Comparison of ENCODE assay signal across 37 cellular contexts in the genomic region with DNA sequence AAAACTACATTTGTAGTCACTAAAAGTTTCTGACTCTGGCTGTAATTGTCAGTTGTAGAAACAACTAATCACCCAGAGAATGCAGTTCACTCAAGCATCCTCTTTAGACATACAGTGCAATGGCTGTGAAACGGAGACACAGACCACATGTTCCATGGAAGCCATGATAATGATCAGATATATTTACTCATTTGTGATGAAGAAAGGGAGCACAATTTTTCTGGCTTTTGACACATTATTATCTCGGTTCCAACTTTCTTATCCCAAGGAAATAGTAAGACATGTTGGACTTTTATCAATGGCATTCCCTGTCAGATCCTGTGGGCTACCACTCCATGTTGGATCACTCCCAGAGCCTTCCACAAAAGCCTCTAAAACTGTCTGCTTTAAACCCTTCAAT.
DNase-seq lines count a peak whose midpoint lies in the region; ATAC-seq, FAIRE-seq and TF ChIP-seq lines count a peak whose summit lies in the region.
"Had no signal": no experiment of that assay in that cellular context is flagged by ENCODE, and none has a peak within 500 bp of the region (broad histone marks: within the 10 kb centered on the region; RNA-seq: fewer than 3 reads in every experiment).

No MANE protein-coding gene starts in this region.

- no peak overlapping the region for H3K4me3 Mint-ChIP-seq in astrocyte (ENCODE audit: unreplicated experiment)
- H3K4me3 Mint-ChIP-seq: B cell; CD14-positive monocyte; CD4-positive, alpha-beta memory T cell; CD4-positive, alpha-beta T cell; CD4-positive, CD25-positive, alpha-beta regulatory T cell; CD8-positive, alpha-beta memory T cell; CD8-positive, alpha-beta T cell had no signal

- TF ChIP-seq CTCF in astrocyte (IDR thresholded peaks at IDR 0.05; ENCODE audit: insufficient read depth, low read depth, low read length) (no peak), fibroblast of the aortic adventitia (IDR thresholded peaks at IDR 0.05; ENCODE audit: insufficient read depth, low read length) (no peak), fibroblast of villous mesenchyme (IDR thresholded peaks at IDR 0.05; ENCODE audit: insufficient read depth, low read depth, low read length) (no peak)

- no peaks in the 10 kb centered on the region for H3K9me3 ChIP-seq in astrocyte (ENCODE audit: insufficient read depth, low read depth, low read length)
- H3K9me3 ChIP-seq: A549; BE2C; BLaER1; BLaER1 treated with 17β-estradiol and CSF1 and Interleukin-3, amounts not matched to agents 10 nM and 100 nM; Caco-2 had no signal

- peaks cover 3% of the 10 kb centered on the region for H3K27me3 Mint-ChIP-seq in astrocyte (ENCODE audit: low read depth, unreplicated experiment)
- H3K27me3 Mint-ChIP-seq: CD4-positive, alpha-beta T cell had no signal

- H3K9ac ChIP-seq in astrocyte (ENCODE audit: low read length): no peak overlapping the region
- H3K9ac ChIP-seq: BLaER1; BLaER1 treated with 17β-estradiol and CSF1 and Interleukin-3, amounts not matched to agents 10 nM and 100 nM had no signal

- H3K79me2 ChIP-seq in astrocyte (ENCODE audit: insufficient read depth, low read length): no peaks in the 10 kb centered on the region

- H3K27ac Mint-ChIP-seq in astrocyte (ENCODE audit: unreplicated experiment): no peak overlapping the region
- H3K27ac Mint-ChIP-seq: B cell; CD14-positive monocyte; CD4-positive, alpha-beta memory T cell; CD4-positive, alpha-beta T cell; CD4-positive, CD25-positive, alpha-beta regulatory T cell; CD8-positive, alpha-beta memory T cell; CD8-positive, alpha-beta T cell had no signal

- peaks cover 6% of the 10 kb centered on the region for H3K9me3 Mint-ChIP-seq in astrocyte (ENCODE audit: unreplicated experiment)
- H3K9me3 Mint-ChIP-seq: CD4-positive, alpha-beta memory T cell; CD4-positive, alpha-beta T cell; CD4-positive, CD25-positive, alpha-beta regulatory T cell; CD8-positive, alpha-beta memory T cell; CD8-positive, alpha-beta T cell had no signal

- no peaks in the 10 kb centered on the region for H3K4me1 Mint-ChIP-seq in astrocyte (ENCODE audit: low read depth, unreplicated experiment)
- H3K4me1 Mint-ChIP-seq: B cell; CD14-positive monocyte; CD4-positive, alpha-beta memory T cell; CD4-positive, CD25-positive, alpha-beta regulatory T cell; CD8-positive, alpha-beta memory T cell had no signal

- FAIRE-seq in astrocyte (lab: Jason Lieb, UNC): no peak
- FAIRE-seq: A204.1, A549, D721Med had no signal

- DNase-seq in amniotic epithelial cell (ENCODE audit: low read depth) (peak; percentile 22), astrocyte (ENCODE audit: low read depth) (peak; percentile 59), fibroblast of the aortic adventitia (ENCODE audit: low read depth) (peak; percentile 9), fibroblast of villous mesenchyme (ENCODE audit: low read depth) (peak; percentile 18), SW480 (ENCODE audit: low spot score) (no peak), NCI-H526 (lab: John Stamatoyannopoulos, UW) (no peak), superior temporal gyrus (ENCODE audit: extremely low spot score) (no peak)
- DNase-seq: 8988T; ACHN; AML-193; BE2C; C1 segment of cervical spinal cord; Caco-2; Calu3; CD4-positive, alpha-beta memory T cell; CD4-positive, alpha-beta T cell; CD4-positive, CD25-positive, alpha-beta regulatory T cell; CD8-positive, alpha-beta memory T cell; CD8-positive, alpha-beta T cell; COR-L47; DMS 273 treated with DMSO at 0.1 percent for 48 hours; DMS153; DMS53; DMS79; DMS79 treated with DMSO at 0.1 percent for 48 hours; DND-41; EL had no signal

- no peaks in the 10 kb centered on the region for H3K36me3 ChIP-seq in astrocyte (ENCODE audit: insufficient read depth, low read length)
- H3K36me3 ChIP-seq: BE2C; BLaER1; BLaER1 treated with 17β-estradiol and CSF1 and Interleukin-3, amounts not matched to agents 10 nM and 100 nM had no signal

- ATAC-seq in HG03457 (IDR thresholded peaks at IDR 0.05; ENCODE audit: unreplicated experiment): no peak
- ATAC-seq: A549; CD8-positive, alpha-beta T cell had no signal

- H3K4me2 ChIP-seq in astrocyte (ENCODE audit: low read length): no peak overlapping the region
- H3K4me2 ChIP-seq: A549; BLaER1; BLaER1 treated with 17β-estradiol and CSF1 and Interleukin-3, amounts not matched to agents 10 nM and 100 nM had no signal

- no peaks in the 10 kb centered on the region for H3K4me1 ChIP-seq in astrocyte (ENCODE audit: insufficient read depth, low read length)
- H3K4me1 ChIP-seq: A549, BE2C, Caco-2 had no signal

- no peaks in the 10 kb centered on the region for H3K27me3 ChIP-seq in astrocyte (ENCODE audit: insufficient read depth, low read length)
- H3K27me3 ChIP-seq: BE2C; BLaER1; BLaER1 treated with 17β-estradiol and CSF1 and Interleukin-3, amounts not matched to agents 10 nM and 100 nM had no signal

- no peaks in the 10 kb centered on the region for H4K20me1 ChIP-seq in astrocyte (ENCODE audit: insufficient read depth, low read length)
- H4K20me1 ChIP-seq: BLaER1; BLaER1 treated with 17β-estradiol and CSF1 and Interleukin-3, amounts not matched to agents 10 nM and 100 nM had no signal

- no peak overlapping the region for H3K4me3 ChIP-seq in astrocyte (ENCODE audit: insufficient read depth, low read depth, low read length)
- no peak overlapping the region for H3K4me3 ChIP-seq in fibroblast of the aortic adventitia (ENCODE audit: low read depth, low read length)
- H3K4me3 ChIP-seq in fibroblast of villous mesenchyme (ENCODE audit: low read depth, low read length): no peak overlapping the region
- H3K4me3 ChIP-seq: A549; BLaER1; BLaER1 treated with 17β-estradiol and CSF1 and Interleukin-3, amounts not matched to agents 10 nM and 100 nM had no signal

- H3K27ac ChIP-seq in astrocyte (ENCODE audit: low read depth, low read length): no peak overlapping the region
- H3K27ac ChIP-seq: 22Rv1; A549; BLaER1; BLaER1 treated with 17β-estradiol and CSF1 and Interleukin-3, amounts not matched to agents 10 nM and 100 nM; C4-2B had no signal

- H2AFZ ChIP-seq in astrocyte (ENCODE audit: low read depth, low read length): no peak overlapping the region

- H3K36me3 Mint-ChIP-seq in astrocyte (ENCODE audit: low read depth, unreplicated experiment): no peaks in the 10 kb centered on the region
- H3K36me3 Mint-ChIP-seq: CD14-positive monocyte; CD4-positive, alpha-beta memory T cell; CD4-positive, CD25-positive, alpha-beta regulatory T cell; CD8-positive, alpha-beta memory T cell; CD8-positive, alpha-beta T cell had no signal

Comparison
In these comparisons a context has a peak if more than half of its experiments do, and no peak if none do; other contexts are left out.
1. DNase-seq: peak in amniotic epithelial cell (single experiment), astrocyte (single experiment), fibroblast of the aortic adventitia (single experiment) and fibroblast of villous mesenchyme (single experiment); none in SW480 (single experiment), NCI-H526 (0 of 2) and superior temporal gyrus (single experiment).